ENCODE assay signal across 16 cellular contexts in genomic region chr19:17296976-17297375, GRCh38. TPM values are rescaled to one million over a fixed set of nuclear protein-coding genes. Genes with fewer than 3 reads are reported as not detected.
DNase-seq lines count a peak whose midpoint lies in the region; ATAC-seq, FAIRE-seq and TF ChIP-seq lines count a peak whose summit lies in the region.
"Had no signal": no experiment of that assay in that cellular context is flagged by ENCODE, and none has a peak within 500 bp of the region (broad histone marks: within the 10 kb centered on the region; RNA-seq: fewer than 3 reads in every experiment).

No MANE protein-coding gene starts in this region.

- no TSS peak for BruUV-seq in PC-9 (replicated peaks; lab: Mats Ljungman, UMichigan)

- H3K36me3 ChIP-seq in PC-9 (ENCODE audit: low read depth) (no peaks in the 10 kb centered on the region; the same call in 1 of the 2 replicates), bronchial epithelial cell (ENCODE audit: control insufficient read depth, insufficient read depth, low read length) (peaks cover 2% of the 10 kb centered on the region)

- peak; percentile 49 for DNase-seq in ELF-1 (ENCODE audit: low read depth, low spot score)
- DNase-seq in PC-9, result peak in 1 of 2 experiments; percentile 84
- peak; percentile 82 for DNase-seq in bronchial epithelial cell (ENCODE audit: low read depth)
- no peak for DNase-seq in mesothelial cell of epicardium (ENCODE audit: low spot score in 2 of 2, unreplicated experiment in 2 of 2)
- DNase-seq in T1000 (lab: John Stamatoyannopoulos, UW), result no peak
- DNase-seq in T-helper 9 cell, result no peak
- DNase-seq: CD4-positive, CD25-positive, alpha-beta regulatory T cell; DMS79 treated with DMSO at 0.1 percent for 48 hours; H7; NCI-H1417 treated with DMSO at 0.1 percent for 48 hours; NCI-H2029 treated with DMSO at 0.1 percent for 48 hours; NCI-H524 treated with DMSO at 0.1 percent for 48 hours had no signal

- H2AFZ ChIP-seq in PC-9, result no peak overlapping the region

- H3K36me3 Mint-ChIP-seq in mesothelial cell of epicardium, result peaks cover 12% of the 10 kb centered on the region

- no peak for FAIRE-seq in bronchial epithelial cell (lab: Jason Lieb, UNC)

- H3K27me3 ChIP-seq in PC-9 (ENCODE audit: insufficient read depth, low read depth) (no peaks in the 10 kb centered on the region), bronchial epithelial cell (ENCODE audit: control insufficient read depth, insufficient read depth, low read length) (no peaks in the 10 kb centered on the region)

- no peak for TF ChIP-seq CTCF in PC-9 (conservative IDR thresholded peaks at IDR 0.05)
- TF ChIP-seq CTCF in bronchial epithelial cell (IDR thresholded peaks at IDR 0.05; ENCODE audit: insufficient read depth, low read length, severe bottlenecking), result no peak
- no peak for TF ChIP-seq CTCF in mesothelial cell of epicardium (IDR thresholded peaks at IDR 0.05; ENCODE audit: unreplicated experiment)

- H3K27me3 Mint-ChIP-seq in mesothelial cell of epicardium (ENCODE audit: low read depth), result no peaks in the 10 kb centered on the region
- H3K27me3 Mint-ChIP-seq: CD4-positive, CD25-positive, alpha-beta regulatory T cell had no signal

- peak overlapping the region; percentile 57 for H3K27ac ChIP-seq in PC-9

- H3K4me1 ChIP-seq in PC-9 (replicated peaks; ENCODE audit: insufficient read depth), result peaks cover 35% of the 10 kb centered on the region

- no peaks in the 10 kb centered on the region for H3K9me2 ChIP-seq in PC-9 (ENCODE audit: insufficient read depth)
- H3K9me2 ChIP-seq: SK-N-SH had no signal

- H3K4me2 ChIP-seq in PC-9, result peak overlapping the region; percentile 17; the same call in 1 of the 2 replicates
- H3K4me2 ChIP-seq: SK-N-SH had no signal

- peak overlapping the region; percentile 56 for H3K27ac Mint-ChIP-seq in mesothelial cell of epicardium

- POLR2A ChIA-PET in PC-9 (lab: Charles Lee; ENCODE audit: unreplicated experiment), result no interaction called here

- H3K4me3 Mint-ChIP-seq in mesothelial cell of epicardium, result no peak overlapping the region
- H3K4me3 Mint-ChIP-seq: CD4-positive, CD25-positive, alpha-beta regulatory T cell had no signal

- H3K4me3 ChIP-seq in PC-9 (no peak overlapping the region), bronchial epithelial cell (ENCODE audit: low read depth, low read length) (no peak overlapping the region)

- ATAC-seq in HG03442 (IDR thresholded peaks at IDR 0.05; ENCODE audit: unreplicated experiment) (no peak), HG03108 (IDR thresholded peaks at IDR 0.05; ENCODE audit: unreplicated experiment) (no peak)
- ATAC-seq: Right ventricle myocardium inferior had no signal

- H3K9me3 ChIP-seq in PC-9 (ENCODE audit: insufficient read depth, low read depth), result no peaks in the 10 kb centered on the region
- H3K9me3 ChIP-seq: SK-N-SH had no signal

- intact Hi-C loops in PC-9 (cut with micrococcal nuclease; ENCODE audit: unreplicated experiment), result loop anchor here (1.0 kb wide), 1 partner anchor 172 kb away; no protein-coding TSS in a partner anchor

- H3K4me1 Mint-ChIP-seq in mesothelial cell of epicardium, result peaks cover 6% of the 10 kb centered on the region

- 0 out of 2 replicates have a peak, but pooled peaks cover 5% of the 10 kb centered on the region for H4K20me1 ChIP-seq in PC-9 (ENCODE audit: insufficient read depth)

- peaks cover 63% of the 10 kb centered on the region for H3F3A ChIP-seq in PC-9 (ENCODE audit: insufficient read depth, low read depth)

- CTCF ChIA-PET in PC-9 (lab: Charles Lee), result interaction anchor here (0.6 to 0.7 kb wide), 3 partner anchors 29 to 512 kb away, joined by 3 to 11 read pairs (median 7); no protein-coding TSS in a partner anchor

- H3K79me2 ChIP-seq in PC-9 (ENCODE audit: low read depth), result peaks cover 48% of the 10 kb centered on the region

- no peaks in the 10 kb centered on the region for H3K9me3 Mint-ChIP-seq in mesothelial cell of epicardium
- H3K9me3 Mint-ChIP-seq: CD4-positive, CD25-positive, alpha-beta regulatory T cell had no signal

RNA-seq across cellular contexts. Expression of gene ABHD8, which starts 6.2 kb away (rescaled TPM):
- total RNA-seq in PC-9 (2021) (32.2 and 37.5 TPM in 2 replicates), bronchial epithelial cell (6.1 and 9.9 TPM in 2 replicates), mesothelial cell of epicardium (25.4 to 26.4 TPM (median 26.1 TPM) in 3 replicates)

RNA-seq across cellular contexts. Expression of gene MRPL34, which starts 8.7 kb away (rescaled TPM):
- total RNA-seq in PC-9 (2021) (64.8 and 70.8 TPM in 2 replicates), bronchial epithelial cell (23.7 and 24.3 TPM in 2 replicates), mesothelial cell of epicardium (47.7 to 51.0 TPM (median 50.1 TPM) in 3 replicates)

RNA-seq across cellular contexts. Expression of gene DDA1, which starts 12.4 kb away (rescaled TPM):
- total RNA-seq in PC-9 (2021), result 47.6 and 72.5 TPM in 2 replicates
- 9.0 and 21.1 TPM in 2 replicates for total RNA-seq in bronchial epithelial cell
- 37.3 to 39.6 TPM (median 38.3 TPM) in 3 replicates for total RNA-seq in mesothelial cell of epicardium

RNA-seq across cellular contexts. Expression of gene ANKLE1, which starts 15.3 kb away (rescaled TPM):
- total RNA-seq in PC-9 (2021) (0.65 and 1.2 TPM in 2 replicates), bronchial epithelial cell (0.38 and 0.53 TPM in 2 replicates), mesothelial cell of epicardium (3.6 to 4.1 TPM (median 3.7 TPM) in 3 replicates)

RNA-seq across cellular contexts. Expression of gene BABAM1, which starts 29.7 kb away (rescaled TPM):
- total RNA-seq in PC-9 (2021) (127 and 152 TPM in 2 replicates), bronchial epithelial cell (45.8 and 60.9 TPM in 2 replicates), mesothelial cell of epicardium (91.6 to 98.6 TPM (median 92.2 TPM) in 3 replicates)

Comparison
In these comparisons a context has a peak if more than half of its experiments do, and no peak if none do; other contexts are left out.
1. DNase-seq: peak in ELF-1 (single experiment) and bronchial epithelial cell (single experiment); none in mesothelial cell of epicardium (0 of 2), T1000 (single experiment) and T-helper 9 cell (single experiment).